In genomic region chr18:12038082-12038660, GRCh38 we compare ENCODE assay signal across 10 cellular contexts. TPM values are rescaled to one million over a fixed set of nuclear protein-coding genes. Genes with fewer than 3 reads are reported as not detected.
DNase-seq lines count a peak whose midpoint lies in the region; ATAC-seq and TF ChIP-seq lines count a peak whose summit lies in the region.
"Had no signal": no experiment of that assay in that cellular context is flagged by ENCODE, and none has a peak within 500 bp of the region (broad histone marks: within the 10 kb centered on the region; RNA-seq: fewer than 3 reads in every experiment).

No MANE protein-coding gene starts in this region.

- ATAC-seq in GM19463 (IDR thresholded peaks at IDR 0.05; ENCODE audit: unreplicated experiment) (peak; percentile 7), SK-N-SH treated with all-trans-retinoic acid at 6 μM for 48 hours (peak; percentile 21; the same call in 2 of the 3 replicates), GM21619 (IDR thresholded peaks at IDR 0.05; ENCODE audit: unreplicated experiment) (no peak), HG02763 (IDR thresholded peaks at IDR 0.05; ENCODE audit: unreplicated experiment) (no peak)

- peak; percentile 21 for DNase-seq in dermis blood vessel endothelial cell
- DNase-seq in tibial artery, result no peak
- DNase-seq in foreskin melanocyte, result no peak

- H3K27me3 ChIP-seq in mucosa of stomach (ENCODE audit: control insufficient read depth, insufficient read depth, low read length) (peaks cover 5% of the 10 kb centered on the region), tibial artery (no peaks in the 10 kb centered on the region)

- H3K4me3 ChIP-seq in mucosa of stomach (ENCODE audit: low read length) (peak overlapping the region; percentile 37), tibial artery (peak overlapping the region; percentile 52 to 68)

- peaks cover 9% of the 10 kb centered on the region for H3K4me1 ChIP-seq in mucosa of stomach (ENCODE audit: control insufficient read depth, insufficient read depth, low read length)
- H3K4me1 ChIP-seq in tibial artery, result peaks cover 0 to 13% (median 10%) of the 10 kb centered on the region in 4 donors

- H3K9me3 ChIP-seq in mucosa of stomach (ENCODE audit: control insufficient read depth, low read length), result no peaks in the 10 kb centered on the region
- no peaks in the 10 kb centered on the region for H3K9me3 ChIP-seq in tibial artery

- H3K36me3 ChIP-seq in mucosa of stomach (ENCODE audit: control insufficient read depth, insufficient read depth, low read length), result no peaks in the 10 kb centered on the region
- peaks cover 0 to 3% (median 0%) of the 10 kb centered on the region in 3 donors for H3K36me3 ChIP-seq in tibial artery

- H3K9ac ChIP-seq in mucosa of stomach (ENCODE audit: low read length), result peak overlapping the region; percentile 64

- no peak for TF ChIP-seq CTCF in tibial artery (IDR thresholded peaks at IDR 0.05)

- intact Hi-C loops in tibial artery (cut with DNase I; ENCODE audit: low total_unique reads), result loop anchor here (2.0 to 10.0 kb wide), 2 partner anchors 99 to 303 kb away; no protein-coding TSS in a partner anchor

- H3K27ac ChIP-seq in tibial artery, result peak overlapping the region; percentile 11 to 45

TF ChIP-seq in SK-N-SH treated with all-trans-retinoic acid at 6 μM for 48 hours, 23 proteins besides CTCF, POLR2A, EP300 and RAD21:
- TF ChIP-seq TOX (CRISPR knock-in tag; IDR thresholded peaks at IDR 0.05; ENCODE audit: borderline replicate concordance), result no peak

RNA-seq across cellular contexts. Expression of gene ANKRD62, which starts 55.5 kb away (rescaled TPM):
- total RNA-seq in dermis blood vessel endothelial cell, result not detected in 2 replicates
- total RNA-seq: M059J, pulmonary artery endothelial cell had no signal

RNA-seq across cellular contexts. Expression of gene IMPA2, which starts 56.9 kb away (rescaled TPM):
- total RNA-seq in dermis blood vessel endothelial cell, result 7.5 and 14.6 TPM in 2 replicates

Comparison
In these comparisons a context has a peak if more than half of its experiments do, and no peak if none do; other contexts are left out.
1. ATAC-seq: peak in GM19463 (single experiment) and SK-N-SH treated with all-trans-retinoic acid at 6 μM for 48 hours (single experiment); none in GM21619 (single experiment) and HG02763 (single experiment).